In the genomic region with DNA sequence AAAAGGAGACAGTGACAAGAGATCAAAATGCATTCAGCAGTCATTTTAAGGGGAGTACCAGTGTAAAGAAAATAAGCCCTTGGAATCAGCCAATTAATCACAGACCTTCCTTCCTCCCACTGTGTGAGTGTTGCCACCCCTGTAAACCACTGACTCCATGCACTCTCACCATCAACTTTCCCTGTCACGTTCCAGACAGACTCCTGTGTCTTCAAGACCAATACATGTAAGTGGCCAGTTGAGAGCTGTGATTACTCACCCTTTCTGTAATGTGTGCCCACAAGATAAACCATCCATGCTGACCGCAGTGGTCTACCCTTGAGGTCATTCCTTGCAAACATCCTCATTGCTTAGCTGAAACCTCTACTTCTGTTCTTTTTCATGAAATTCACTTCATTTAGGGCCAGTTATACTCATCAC, we compare ENCODE assay signal across 11 cellular contexts.
A peak's percentile ranks its signal among the peaks of the same experiment; 100 is the strongest.
DNase-seq lines count a peak whose midpoint lies in the region; ATAC-seq and TF ChIP-seq lines count a peak whose summit lies in the region.
"Had no signal": no experiment of that assay in that cellular context is flagged by ENCODE, and none has a peak within 500 bp of the region (broad histone marks: within the 10 kb centered on the region; RNA-seq: fewer than 3 reads in every experiment).

No MANE protein-coding gene starts in this region.

- H3K36me3 ChIP-seq in ectodermal cell (ENCODE audit: control insufficient read depth, insufficient read depth, low read length): no peaks in the 10 kb centered on the region
- H3K36me3 ChIP-seq: Peyer's patch had no signal

- H3K27ac ChIP-seq in ectodermal cell (ENCODE audit: insufficient read depth, low read depth, low read length, poor library complexity, severe bottlenecking): peak overlapping the region; percentile 90
- H3K27ac ChIP-seq: Peyer's patch had no signal

- no peak overlapping the region for H3K4me3 ChIP-seq in ectodermal cell (ENCODE audit: insufficient read depth, low read depth, low read length)
- H3K4me3 ChIP-seq: lung, Peyer's patch had no signal

- no peaks in the 10 kb centered on the region for H3K27me3 ChIP-seq in ectodermal cell (ENCODE audit: control insufficient read depth, insufficient read depth, low read length, poor library complexity, severe bottlenecking)
- H3K27me3 ChIP-seq: Peyer's patch had no signal

- no peak for TF ChIP-seq CTCF in omental fat pad (IDR thresholded peaks at IDR 0.05)

- H3K4me1 ChIP-seq in ectodermal cell (ENCODE audit: control insufficient read depth, insufficient read depth, low read length): peaks cover 48% of the 10 kb centered on the region

- DNase-seq in EH (ENCODE audit: low read depth) (peak; percentile 98), NCI-H226 (peak; percentile 99), omental fat pad (ENCODE audit: low spot score) (no peak), NCI-H1436 treated with DMSO at 0.1 percent for 48 hours (lab: John Stamatoyannopoulos, UW) (no peak), left lobe of liver (ENCODE audit: low spot score) (no peak), HuH-7 (ENCODE audit: low spot score) (no peak), GM19240 (ENCODE audit: insufficient read length, low spot score) (no peak)
- DNase-seq: activated naive CD4-positive, alpha-beta T cell treated with anti-CD3 and anti-CD28 coated beads, Interleukin-2, amount 10 ng/mL, durations not matched to agents 7 days and 5 days; Peyer's patch had no signal

- WGBS in ectodermal cell, 2 experiments: 31 to 40% methylated on average over 2 of the region's 2 CpGs

- H3K9me3 ChIP-seq in ectodermal cell (ENCODE audit: control insufficient read depth, low read length): no peaks in the 10 kb centered on the region
- H3K9me3 ChIP-seq: Peyer's patch had no signal

- ATAC-seq in omental fat pad (ENCODE audit: low FRiP score) (peak; percentile 49), left lobe of liver (no peak)

Comparison
In these comparisons a context has a peak if more than half of its experiments do, and no peak if none do; other contexts are left out.
1. DNase-seq: peak in EH (single experiment) and NCI-H226 (single experiment); none in omental fat pad (single experiment), NCI-H1436 treated with DMSO at 0.1 percent for 48 hours (single experiment), left lobe of liver (single experiment), HuH-7 (single experiment) and GM19240 (single experiment).